21 cellular contexts compared by ENCODE assay signal in the genomic region with DNA sequence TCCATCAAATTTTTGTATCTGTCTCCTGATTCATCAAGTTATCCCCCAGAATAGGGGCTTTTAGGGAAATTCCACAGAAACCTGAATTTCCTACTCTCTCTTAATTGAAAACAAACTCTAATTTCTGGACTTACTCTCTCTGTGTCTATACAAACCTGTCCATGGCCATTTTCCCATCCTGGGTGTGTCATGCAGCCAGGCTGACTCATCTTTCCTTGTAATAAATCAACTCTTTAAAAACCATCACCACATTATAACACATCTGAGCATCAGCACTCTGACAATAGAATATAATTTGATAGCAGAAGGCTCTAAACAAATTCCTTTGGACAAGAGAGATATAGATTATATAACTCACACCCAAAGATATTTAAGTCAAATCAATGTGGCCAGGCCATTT.
A peak's percentile ranks its signal among the peaks of the same experiment; 100 is the strongest.
DNase-seq lines count a peak whose midpoint lies in the region; ATAC-seq, FAIRE-seq and TF ChIP-seq lines count a peak whose summit lies in the region.
"Had no signal": no experiment of that assay in that cellular context is flagged by ENCODE, and none has a peak within 500 bp of the region (broad histone marks: within the 10 kb centered on the region; RNA-seq: fewer than 3 reads in every experiment).

No MANE protein-coding gene starts in this region.

- peaks cover 7% of the 10 kb centered on the region; the same call in 1 of the 2 replicates for H3K9me3 ChIP-seq in PC-3 (ENCODE audit: low read length)

- FAIRE-seq in bronchial epithelial cell (lab: Jason Lieb, UNC): no peak
- FAIRE-seq: GM19239, HepG2 had no signal

- no TSS peak for BruUV-seq in PC-3 (replicated peaks; lab: Mats Ljungman, UMichigan)

- no peak for ATAC-seq in PC-3
- no peak for ATAC-seq in GM18909 (IDR thresholded peaks at IDR 0.05; ENCODE audit: poor library complexity, unreplicated experiment)
- ATAC-seq in GM21717 (IDR thresholded peaks at IDR 0.05; ENCODE audit: unreplicated experiment): no peak
- ATAC-seq: GM12878, GM23338, HCT116, HepG2 had no signal

- H3K4me2 ChIP-seq in PC-3 (ENCODE audit: low read length): no peak overlapping the region
- H3K4me2 ChIP-seq: GM23338 had no signal

- no peak overlapping the region for H2AFZ ChIP-seq in PC-3 (ENCODE audit: low read length)
- H2AFZ ChIP-seq: GM23338 had no signal

- H3K36me3 ChIP-seq in PC-3 (ENCODE audit: low read depth, low read length) (no peaks in the 10 kb centered on the region), bronchial epithelial cell (ENCODE audit: control insufficient read depth, insufficient read depth, low read length) (no peaks in the 10 kb centered on the region)

- H3K27ac ChIP-seq in PC-3 (ENCODE audit: low read length): no peak overlapping the region
- H3K27ac ChIP-seq: 22Rv1, C4-2B had no signal

- no peaks in the 10 kb centered on the region for H3K27me3 ChIP-seq in PC-3 (ENCODE audit: low read length)
- H3K27me3 ChIP-seq in bronchial epithelial cell (ENCODE audit: control insufficient read depth, insufficient read depth, low read length): no peaks in the 10 kb centered on the region

- H3K9ac ChIP-seq in PC-3 (ENCODE audit: low read length): no peak overlapping the region

- peak; percentile 43 for DNase-seq in DMS53 (lab: John Stamatoyannopoulos, UW)
- DNase-seq in DMS53 treated with DMSO at 0.1 percent for 48 hours (lab: John Stamatoyannopoulos, UW; ENCODE audit: unreplicated experiment): no peak
- DNase-seq in PC-3: peak; percentile 52
- DNase-seq in bronchial epithelial cell (ENCODE audit: low read depth): peak; percentile 21
- no peak for DNase-seq in CD1c-positive myeloid dendritic cell (ENCODE audit: extremely low spot score)
- DNase-seq: CD4-positive, alpha-beta memory T cell; DMS153; DND-41; EL; H7; HFFc6; KBM-7 had no signal

- H3K4me1 ChIP-seq in PC-3 (ENCODE audit: insufficient read depth, low read length): no peaks in the 10 kb centered on the region

- no peak for TF ChIP-seq CTCF in PC-3 (conservative IDR thresholded peaks at IDR 0.05; ENCODE audit: low read depth, low read length)
- no peak for TF ChIP-seq CTCF in bronchial epithelial cell (IDR thresholded peaks at IDR 0.05; ENCODE audit: insufficient read depth, low read length, severe bottlenecking)

- H3K79me2 ChIP-seq in PC-3 (ENCODE audit: low read length): no peaks in the 10 kb centered on the region

- CTCF ChIA-PET in PC-3 (lab: Charles Lee): no interaction called here

- POLR2A ChIA-PET in PC-3 (lab: Charles Lee; ENCODE audit: unreplicated experiment): no interaction called here

- no peaks in the 10 kb centered on the region for H3K9me2 ChIP-seq in PC-3 (replicated peaks; ENCODE audit: low read length)

- no peaks in the 10 kb centered on the region for H3F3A ChIP-seq in PC-3 (ENCODE audit: low read length, unreplicated experiment)

- H3K4me3 ChIP-seq in PC-3 (ENCODE audit: low read length) (no peak overlapping the region), bronchial epithelial cell (ENCODE audit: low read depth, low read length) (no peak overlapping the region)
- H3K4me3 ChIP-seq: GM12878, GM23338 had no signal

- intact Hi-C loops in PC-3 (cut with micrococcal nuclease): no loop called here

- no peaks in the 10 kb centered on the region for H4K20me1 ChIP-seq in PC-3 (ENCODE audit: low read length)

Comparison
In these comparisons a context has a peak if more than half of its experiments do, and no peak if none do; other contexts are left out.
1. DNase-seq: peak in DMS53 (single experiment), PC-3 (single experiment) and bronchial epithelial cell (single experiment); none in DMS53 treated with DMSO at 0.1 percent for 48 hours (single experiment) and CD1c-positive myeloid dendritic cell (single experiment).